Comparison of ENCODE assay signal across 8 cellular contexts in genomic region chr7:135169141-135169935, GRCh38.
DNase-seq lines count a peak whose midpoint lies in the region; ATAC-seq lines count a peak whose summit lies in the region.

No MANE protein-coding gene starts in this region.

- ATAC-seq in GM18861 (IDR thresholded peaks at IDR 0.05; ENCODE audit: unreplicated experiment): peak; percentile 30
- peak; percentile 44 for ATAC-seq in HG03066 (IDR thresholded peaks at IDR 0.05; ENCODE audit: low read depth, unreplicated experiment)
- peak; percentile 62 for ATAC-seq in activated naive CD8-positive, alpha-beta T cell treated with anti-CD3 and anti-CD28 coated beads, Interleukin-2, amount 50 U/mL, for 24 hours
- ATAC-seq in HG02840 (IDR thresholded peaks at IDR 0.05; ENCODE audit: low FRiP score, unreplicated experiment): no peak

- H3K4me3 Mint-ChIP-seq in activated naive CD8-positive, alpha-beta T cell treated with anti-CD3 and anti-CD28 coated beads, Interleukin-2, amount 50 U/mL, for 24 hours: peak overlapping the region; percentile 94

- H3K4me1 Mint-ChIP-seq in activated naive CD8-positive, alpha-beta T cell treated with anti-CD3 and anti-CD28 coated beads, Interleukin-2, amount 50 U/mL, for 24 hours: peaks cover 57% of the 10 kb centered on the region

- no peaks in the 10 kb centered on the region for H3K9me3 Mint-ChIP-seq in activated naive CD8-positive, alpha-beta T cell treated with anti-CD3 and anti-CD28 coated beads, Interleukin-2, amount 50 U/mL, for 24 hours

- DNase-seq in AML-193 (lab: John Stamatoyannopoulos, UW): peak; percentile 60 to 68
- DNase-seq in RKO (ENCODE audit: low spot score): peak; percentile 86
- DNase-seq in activated naive CD8-positive, alpha-beta T cell treated with anti-CD3 and anti-CD28 coated beads, Interleukin-2, amount 50 U/mL, for 24 hours: peak; percentile 77
- peak; percentile 83 for DNase-seq in iPS-NIHi7 (ENCODE audit: extremely low spot score)
- DNase-seq in stimulated activated CD4-positive, alpha-beta T cell treated with anti-CD3 and anti-CD28 coated beads, Interleukin-4, amount 100 ng/mL, for 1 hour: peak; percentile 62

- peak overlapping the region; percentile 97 for H3K27ac Mint-ChIP-seq in activated naive CD8-positive, alpha-beta T cell treated with anti-CD3 and anti-CD28 coated beads, Interleukin-2, amount 50 U/mL, for 24 hours

- peaks cover 41% of the 10 kb centered on the region for H3K36me3 Mint-ChIP-seq in activated naive CD8-positive, alpha-beta T cell treated with anti-CD3 and anti-CD28 coated beads, Interleukin-2, amount 50 U/mL, for 24 hours (ENCODE audit: low read depth)

- no peaks in the 10 kb centered on the region for H3K27me3 Mint-ChIP-seq in activated naive CD8-positive, alpha-beta T cell treated with anti-CD3 and anti-CD28 coated beads, Interleukin-2, amount 50 U/mL, for 24 hours
